11 cellular contexts compared by ENCODE assay signal in the genomic region with DNA sequence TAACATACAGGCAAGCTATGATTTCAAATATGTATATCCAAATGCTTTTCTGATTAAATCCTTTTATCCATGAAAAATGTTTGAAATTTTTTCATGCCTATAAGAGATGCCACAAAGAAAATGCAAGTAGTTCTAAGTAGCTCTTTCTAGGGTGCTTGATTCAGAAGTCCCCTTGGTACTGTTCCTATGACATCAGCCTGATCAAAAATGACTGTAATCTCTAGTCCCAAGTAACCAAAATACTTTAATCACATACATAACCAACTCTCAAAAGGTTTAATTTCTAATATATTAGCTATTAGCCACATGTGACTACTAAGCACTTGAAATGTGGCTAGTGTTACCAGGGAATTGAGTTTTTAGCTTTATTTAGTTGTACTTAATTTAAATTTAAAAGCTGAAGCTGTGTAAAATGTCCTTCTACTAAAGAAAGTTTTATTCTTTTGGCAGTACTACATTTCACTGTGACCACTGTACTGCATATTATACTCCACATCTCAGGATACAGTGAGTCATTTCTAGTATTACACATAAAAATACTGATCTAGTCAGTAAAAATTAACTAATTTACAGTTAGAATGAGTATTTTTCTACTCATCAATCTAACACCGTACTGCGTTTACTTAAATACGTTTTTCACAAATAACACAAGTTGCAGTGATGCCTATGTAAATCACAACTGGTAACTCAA. TPM values are rescaled to one million over a fixed set of nuclear protein-coding genes. Genes with fewer than 3 reads are reported as not detected.
DNase-seq lines count a peak whose midpoint lies in the region; ATAC-seq lines count a peak whose summit lies in the region.
"Had no signal": no experiment of that assay in that cellular context is flagged by ENCODE, and none has a peak within 500 bp of the region (broad histone marks: within the 10 kb centered on the region; RNA-seq: fewer than 3 reads in every experiment).

No MANE protein-coding gene starts in this region.

- H3K36me3 Mint-ChIP-seq in activated naive CD4-positive, alpha-beta T cell treated with anti-CD3 and anti-CD28 coated beads, Interleukin-2, amount 50 U/mL, for 24 hours: no peaks in the 10 kb centered on the region
- H3K36me3 Mint-ChIP-seq in T-cell: peaks cover 5% of the 10 kb centered on the region
- peaks cover 10 to 12% of the 10 kb centered on the region in 2 donors for H3K36me3 Mint-ChIP-seq in stimulated activated naive B cell treated with anti-CD40 and anti-IgM and Interleukin-4, amounts not matched to agents 10 μg/mL and 1 μg/mL and 100 μg/mL, for 72 hours
- H3K36me3 Mint-ChIP-seq: brain had no signal

- POLR2A ChIA-PET in T-cell (lab: Charles Lee): interaction anchor here (0.6 to 1.3 kb wide), 6 partner anchors 8 to 136 kb away, joined by 3 to 6 read pairs (median 4); no protein-coding TSS in a partner anchor

- H3K9me3 Mint-ChIP-seq in activated naive CD4-positive, alpha-beta T cell treated with anti-CD3 and anti-CD28 coated beads, Interleukin-2, amount 50 U/mL, for 24 hours: no peaks in the 10 kb centered on the region
- no peaks in the 10 kb centered on the region for H3K9me3 Mint-ChIP-seq in T-cell
- no peaks in the 10 kb centered on the region for H3K9me3 Mint-ChIP-seq in stimulated activated naive B cell treated with anti-CD40 and anti-IgM and Interleukin-4, amounts not matched to agents 10 μg/mL and 1 μg/mL and 100 μg/mL, for 72 hours
- H3K9me3 Mint-ChIP-seq: brain; naive thymus-derived CD8-positive, alpha-beta T cell had no signal

- CTCF ChIA-PET in T-cell (lab: Charles Lee): interaction anchor here (0.6 to 9.2 kb wide), 61 partner anchors 8 to 1385 kb away, joined by 3 to 204 read pairs (median 5); a partner anchor contains a TSS

- peaks cover 44% of the 10 kb centered on the region for H3K4me1 Mint-ChIP-seq in activated naive CD4-positive, alpha-beta T cell treated with anti-CD3 and anti-CD28 coated beads, Interleukin-2, amount 50 U/mL, for 24 hours
- peaks cover 42 to 52% (median 49%) of the 10 kb centered on the region in 3 donors for H3K4me1 Mint-ChIP-seq in T-cell
- H3K4me1 Mint-ChIP-seq in stimulated activated naive B cell treated with anti-CD40 and anti-IgM and Interleukin-4, amounts not matched to agents 10 μg/mL and 1 μg/mL and 100 μg/mL, for 72 hours: peaks cover 17 to 38% of the 10 kb centered on the region in 2 donors

- ATAC-seq in HG02885 (IDR thresholded peaks at IDR 0.05; ENCODE audit: poor library complexity, unreplicated experiment): peak; percentile 55
- ATAC-seq in T-cell (replicated peaks in 1 of 4): no peak
- ATAC-seq in stimulated activated naive B cell treated with anti-CD40 and anti-IgM and Interleukin-4, amounts not matched to agents 10 μg/mL and 1 μg/mL and 100 μg/mL, for 72 hours (replicated peaks): peak; percentile 62 to 78
- ATAC-seq in HG03095 (IDR thresholded peaks at IDR 0.05; ENCODE audit: unreplicated experiment): no peak
- ATAC-seq: naive thymus-derived CD8-positive, alpha-beta T cell had no signal

- peak overlapping the region; percentile 78 for H3K27ac Mint-ChIP-seq in activated naive CD4-positive, alpha-beta T cell treated with anti-CD3 and anti-CD28 coated beads, Interleukin-2, amount 50 U/mL, for 24 hours
- peak overlapping the region; percentile 56 to 70 for H3K27ac Mint-ChIP-seq in T-cell
- H3K27ac Mint-ChIP-seq in stimulated activated naive B cell treated with anti-CD40 and anti-IgM and Interleukin-4, amounts not matched to agents 10 μg/mL and 1 μg/mL and 100 μg/mL, for 72 hours: peak overlapping the region; percentile 47
- H3K27ac Mint-ChIP-seq: brain had no signal

- no peak for DNase-seq in activated naive CD4-positive, alpha-beta T cell (lab: John Stamatoyannopoulos, UW)
- DNase-seq in T-cell: no peak
- DNase-seq in stimulated activated naive B cell treated with anti-CD40 and anti-IgM and Interleukin-4, amounts not matched to agents 10 μg/mL and 1 μg/mL and 100 μg/mL, for 72 hours: no peak
- no peak for DNase-seq in NCI-H82 (lab: John Stamatoyannopoulos, UW)
- no peak for DNase-seq in ecto neural progenitor cell (ENCODE audit: low spot score)
- DNase-seq: naive thymus-derived CD8-positive, alpha-beta T cell; SW 1271 had no signal

- H3K4me3 Mint-ChIP-seq in activated naive CD4-positive, alpha-beta T cell treated with anti-CD3 and anti-CD28 coated beads, Interleukin-2, amount 50 U/mL, for 24 hours: no peak overlapping the region
- H3K4me3 Mint-ChIP-seq in T-cell: no peak overlapping the region
- H3K4me3 Mint-ChIP-seq in stimulated activated naive B cell treated with anti-CD40 and anti-IgM and Interleukin-4, amounts not matched to agents 10 μg/mL and 1 μg/mL and 100 μg/mL, for 72 hours: peak overlapping the region in 1 of 2 donors; percentile 25
- H3K4me3 Mint-ChIP-seq: brain; naive thymus-derived CD8-positive, alpha-beta T cell had no signal

- no peaks in the 10 kb centered on the region for H3K27me3 Mint-ChIP-seq in activated naive CD4-positive, alpha-beta T cell treated with anti-CD3 and anti-CD28 coated beads, Interleukin-2, amount 50 U/mL, for 24 hours
- no peaks in the 10 kb centered on the region for H3K27me3 Mint-ChIP-seq in T-cell
- no peaks in the 10 kb centered on the region for H3K27me3 Mint-ChIP-seq in stimulated activated naive B cell treated with anti-CD40 and anti-IgM and Interleukin-4, amounts not matched to agents 10 μg/mL and 1 μg/mL and 100 μg/mL, for 72 hours
- H3K27me3 Mint-ChIP-seq: brain; naive thymus-derived CD8-positive, alpha-beta T cell had no signal

RNA-seq across cellular contexts. Expression of a gene that starts 33.9 kb away (rescaled TPM):
- 100 to 1,000 TPM in 2 of 5 donors, 10 to 100 TPM in 3; 91.9 to 131 (median 96.0) TPM for total RNA-seq in T-cell

Comparison
In these comparisons a context has a peak if more than half of its experiments do, and no peak if none do; other contexts are left out.
1. ATAC-seq: peak in HG02885 (single experiment) and stimulated activated naive B cell treated with anti-CD40 and anti-IgM and Interleukin-4, amounts not matched to agents 10 μg/mL and 1 μg/mL and 100 μg/mL, for 72 hours (2 of 2); none in T-cell (0 of 4) and HG03095 (single experiment).
2. Peak in every context shown above with its lines, with median percentiles within 50 percentile points of each other: H3K27ac Mint-ChIP-seq.